In genomic region chr1:173505401-173505800, GRCh38 we compare ENCODE assay signal across 17 cellular contexts. TPM values are rescaled to one million over a fixed set of nuclear protein-coding genes. Genes with fewer than 3 reads are reported as not detected.
DNase-seq lines count a peak whose midpoint lies in the region; ATAC-seq and TF ChIP-seq lines count a peak whose summit lies in the region.
"Had no signal": no experiment of that assay in that cellular context is flagged by ENCODE, and none has a peak within 500 bp of the region (broad histone marks: within the 10 kb centered on the region; RNA-seq: fewer than 3 reads in every experiment).

No MANE protein-coding gene starts in this region.

- no peak for TF ChIP-seq CTCF in mammary epithelial cell (conservative IDR thresholded peaks at IDR 0.05 in 1 of 2, IDR thresholded peaks at IDR 0.05 in 1 of 2; ENCODE audit: extremely low read depth in 1 of 2, insufficient read depth in 1 of 2, low read depth in 1 of 2, low read length in 2 of 2)
- TF ChIP-seq CTCF in breast epithelium (IDR thresholded peaks at IDR 0.05), result no peak

- TF ChIP-seq POLR2A in breast epithelium (IDR thresholded peaks at IDR 0.05), result no peak

- no peak overlapping the region for H3K4me2 ChIP-seq in mammary epithelial cell (ENCODE audit: insufficient read depth, low read depth, low read length)
- H3K4me2 ChIP-seq: BLaER1 treated with 17β-estradiol and CSF1 and Interleukin-3, amounts not matched to agents 10 nM and 100 nM had no signal

- no peak overlapping the region for H3K4me3 ChIP-seq in mammary epithelial cell (replicated peaks in 1 of 3; ENCODE audit: insufficient read depth in 1 of 3, low read depth in 2 of 3, low read length in 3 of 3)
- no peak overlapping the region for H3K4me3 ChIP-seq in breast epithelium
- H3K4me3 ChIP-seq: BLaER1 treated with 17β-estradiol and CSF1 and Interleukin-3, amounts not matched to agents 10 nM and 100 nM; HAP-1 had no signal

- BruUV-seq in mammary epithelial cell (replicated peaks; lab: Mats Ljungman, UMichigan), result no TSS peak

- in situ Hi-C loops in mammary epithelial cell (cut with MboI; ENCODE audit: low sequenced_read_pairs in 2 of 2), result no loop called here

- intact Hi-C loops in mammary epithelial cell (cut with micrococcal nuclease) (no loop called here), breast epithelium (cut with DNase I; ENCODE audit: low total_unique reads) (loop anchor here (5.0 kb wide), 1 partner anchor 288 kb away; no protein-coding TSS in a partner anchor)

- H3K27me3 ChIP-seq in mammary epithelial cell (ENCODE audit: insufficient read depth, low read length) (no peaks in the 10 kb centered on the region), breast epithelium (no peaks in the 10 kb centered on the region)
- H3K27me3 ChIP-seq: BLaER1 treated with 17β-estradiol and CSF1 and Interleukin-3, amounts not matched to agents 10 nM and 100 nM had no signal

- H3K4me1 ChIP-seq in mammary epithelial cell (ENCODE audit: insufficient read depth, low read length) (peaks cover 8% of the 10 kb centered on the region), breast epithelium (no peaks in the 10 kb centered on the region)
- H3K4me1 ChIP-seq: BLaER1 treated with 17β-estradiol and CSF1 and Interleukin-3, amounts not matched to agents 10 nM and 100 nM had no signal

- DNase-seq in mammary epithelial cell, result peak; percentile 56
- DNase-seq in breast epithelium (ENCODE audit: low spot score in 2 of 2), result no peak
- peak; percentile 15 for DNase-seq in astrocyte of the hippocampus (ENCODE audit: low read depth, low spot score)
- DNase-seq in kidney tubule cell (ENCODE audit: low spot score), result peak; percentile 69
- DNase-seq in DMS153 (lab: John Stamatoyannopoulos, UW), result no peak
- DNase-seq in putamen (ENCODE audit: low spot score), result no peak
- no peak for DNase-seq in D341Med (ENCODE audit: low spot score)
- DNase-seq: 8988T; ACHN; CD4-positive, CD25-positive, alpha-beta regulatory T cell; DMS 273 treated with DMSO at 0.1 percent for 48 hours; DMS79; EL had no signal

- CTCF ChIA-PET in mammary epithelial cell (lab: Charles Lee; ENCODE audit: low non-redundant PET), result no interaction called here

- H3K9ac ChIP-seq in mammary epithelial cell (ENCODE audit: insufficient read depth, low read length), result no peak overlapping the region
- H3K9ac ChIP-seq: BLaER1 treated with 17β-estradiol and CSF1 and Interleukin-3, amounts not matched to agents 10 nM and 100 nM had no signal

- ATAC-seq in HG03442 (IDR thresholded peaks at IDR 0.05; ENCODE audit: unreplicated experiment), result no peak

- H3K79me2 ChIP-seq in mammary epithelial cell (ENCODE audit: insufficient read depth, low read length), result no peaks in the 10 kb centered on the region

- H3K9me3 ChIP-seq in mammary epithelial cell (replicated peaks; ENCODE audit: insufficient read depth, low read length) (no peaks in the 10 kb centered on the region), breast epithelium (no peaks in the 10 kb centered on the region)
- H3K9me3 ChIP-seq: BLaER1 treated with 17β-estradiol and CSF1 and Interleukin-3, amounts not matched to agents 10 nM and 100 nM; HAP-1 had no signal

- H2AFZ ChIP-seq in mammary epithelial cell (ENCODE audit: low read depth, low read length), result no peak overlapping the region

- dilution Hi-C loops in mammary epithelial cell (cut with HindIII; ENCODE audit: low sequenced_read_pairs), result no loop called here

- H3K27ac ChIP-seq in mammary epithelial cell (ENCODE audit: insufficient read depth, low read depth, low read length), result no peak overlapping the region
- no peak overlapping the region for H3K27ac ChIP-seq in breast epithelium
- H3K27ac ChIP-seq: BLaER1 treated with 17β-estradiol and CSF1 and Interleukin-3, amounts not matched to agents 10 nM and 100 nM; HL-60 had no signal

- no peaks in the 10 kb centered on the region for H4K20me1 ChIP-seq in mammary epithelial cell (ENCODE audit: insufficient read depth, low read length)
- H4K20me1 ChIP-seq: BLaER1 treated with 17β-estradiol and CSF1 and Interleukin-3, amounts not matched to agents 10 nM and 100 nM had no signal

- H3K36me3 ChIP-seq in mammary epithelial cell (ENCODE audit: insufficient read depth, low read length), result no peaks in the 10 kb centered on the region
- no peaks in the 10 kb centered on the region for H3K36me3 ChIP-seq in breast epithelium
- H3K36me3 ChIP-seq: BLaER1 treated with 17β-estradiol and CSF1 and Interleukin-3, amounts not matched to agents 10 nM and 100 nM; HAP-1 had no signal

RNA-seq across cellular contexts. Expression of gene PRDX6, which starts 28.3 kb away (rescaled TPM):
- total RNA-seq in mammary epithelial cell, result 100 to 1,000 TPM; 155 to 218 TPM
- polyA plus RNA-seq in mammary epithelial cell, result 254 TPM
- 257 TPM for polyA minus RNA-seq in mammary epithelial cell
- total RNA-seq in breast epithelium, result 100 to 1,000 TPM; 250 to 691 (median 267) TPM

Comparison
In these comparisons a context has a peak if more than half of its experiments do, and no peak if none do; other contexts are left out.
1. DNase-seq: peak in mammary epithelial cell (single experiment), astrocyte of the hippocampus (single experiment) and kidney tubule cell (single experiment); none in breast epithelium (0 of 2), DMS153 (single experiment), putamen (single experiment) and D341Med (single experiment).